2 cellular contexts compared by ENCODE assay signal in the genomic region with DNA sequence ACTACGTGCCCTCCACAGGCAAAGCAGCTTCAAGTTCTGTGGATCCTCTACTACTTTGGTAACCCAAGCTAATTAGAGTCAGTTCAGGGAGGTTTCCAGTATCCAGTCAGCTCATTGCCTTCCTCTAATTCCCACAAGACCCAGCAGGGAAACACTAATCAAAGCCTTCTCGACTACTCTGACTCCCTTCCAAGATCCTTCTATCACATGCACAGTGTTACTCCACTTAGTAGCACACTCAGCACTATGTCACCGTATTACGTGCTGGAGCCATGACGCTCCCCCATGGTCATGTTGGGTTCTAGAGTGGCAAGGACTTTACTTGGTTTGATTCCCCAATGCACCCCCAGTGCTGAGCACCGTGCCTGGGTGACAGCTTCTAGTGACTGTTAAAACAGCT.
TF ChIP-seq lines count a peak whose summit lies in the region.

No MANE protein-coding gene starts in this region.

TF ChIP-seq in HepG2, 621 proteins besides CTCF, POLR2A, EP300 and RAD21:
- no peak for TF ChIP-seq NRL (CRISPR knock-in tag; IDR thresholded peaks at IDR 0.05; ENCODE audit: borderline replicate concordance)
- TF ChIP-seq RBM22 (optimal IDR thresholded peaks at IDR 0.05; ENCODE audit: low read length), result peak; percentile 46

TF ChIP-seq in WTC11, 78 proteins besides CTCF, POLR2A, EP300 and RAD21:
- no peak for TF ChIP-seq MYBL2 (CRISPR knock-in tag; IDR thresholded peaks at IDR 0.05)
- TF ChIP-seq, protein P1, sequence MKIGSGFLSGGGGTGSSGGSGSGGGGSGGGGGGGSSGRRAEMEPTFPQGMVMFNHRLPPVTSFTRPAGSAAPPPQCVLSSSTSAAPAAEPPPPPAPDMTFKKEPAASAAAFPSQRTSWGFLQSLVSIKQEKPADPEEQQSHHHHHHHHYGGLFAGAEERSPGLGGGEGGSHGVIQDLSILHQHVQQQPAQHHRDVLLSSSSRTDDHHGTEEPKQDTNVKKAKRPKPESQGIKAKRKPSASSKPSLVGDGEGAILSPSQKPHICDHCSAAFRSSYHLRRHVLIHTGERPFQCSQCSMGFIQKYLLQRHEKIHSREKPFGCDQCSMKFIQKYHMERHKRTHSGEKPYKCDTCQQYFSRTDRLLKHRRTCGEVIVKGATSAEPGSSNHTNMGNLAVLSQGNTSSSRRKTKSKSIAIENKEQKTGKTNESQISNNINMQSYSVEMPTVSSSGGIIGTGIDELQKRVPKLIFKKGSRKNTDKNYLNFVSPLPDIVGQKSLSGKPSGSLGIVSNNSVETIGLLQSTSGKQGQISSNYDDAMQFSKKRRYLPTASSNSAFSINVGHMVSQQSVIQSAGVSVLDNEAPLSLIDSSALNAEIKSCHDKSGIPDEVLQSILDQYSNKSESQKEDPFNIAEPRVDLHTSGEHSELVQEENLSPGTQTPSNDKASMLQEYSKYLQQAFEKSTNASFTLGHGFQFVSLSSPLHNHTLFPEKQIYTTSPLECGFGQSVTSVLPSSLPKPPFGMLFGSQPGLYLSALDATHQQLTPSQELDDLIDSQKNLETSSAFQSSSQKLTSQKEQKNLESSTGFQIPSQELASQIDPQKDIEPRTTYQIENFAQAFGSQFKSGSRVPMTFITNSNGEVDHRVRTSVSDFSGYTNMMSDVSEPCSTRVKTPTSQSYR (CRISPR knock-in tag; IDR thresholded peaks at IDR 0.05), result no peak
- TF ChIP-seq ZNF219 (CRISPR knock-in tag; IDR thresholded peaks at IDR 0.05; ENCODE audit: borderline replicate concordance), result no peak
- TF ChIP-seq, protein P2, sequence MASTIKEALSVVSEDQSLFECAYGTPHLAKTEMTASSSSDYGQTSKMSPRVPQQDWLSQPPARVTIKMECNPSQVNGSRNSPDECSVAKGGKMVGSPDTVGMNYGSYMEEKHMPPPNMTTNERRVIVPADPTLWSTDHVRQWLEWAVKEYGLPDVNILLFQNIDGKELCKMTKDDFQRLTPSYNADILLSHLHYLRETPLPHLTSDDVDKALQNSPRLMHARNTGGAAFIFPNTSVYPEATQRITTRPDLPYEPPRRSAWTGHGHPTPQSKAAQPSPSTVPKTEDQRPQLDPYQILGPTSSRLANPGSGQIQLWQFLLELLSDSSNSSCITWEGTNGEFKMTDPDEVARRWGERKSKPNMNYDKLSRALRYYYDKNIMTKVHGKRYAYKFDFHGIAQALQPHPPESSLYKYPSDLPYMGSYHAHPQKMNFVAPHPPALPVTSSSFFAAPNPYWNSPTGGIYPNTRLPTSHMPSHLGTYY (CRISPR knock-in tag; IDR thresholded peaks at IDR 0.05), result no peak
- TF ChIP-seq TEAD1 (CRISPR knock-in tag; IDR thresholded peaks at IDR 0.05), result no peak
- TF ChIP-seq CREB1 (CRISPR knock-in tag; IDR thresholded peaks at IDR 0.05), result no peak
